9 cellular contexts compared by ENCODE assay signal in genomic region chr3:87298111-87298718, GRCh38. TPM values are rescaled to one million over a fixed set of nuclear protein-coding genes. Genes with fewer than 3 reads are reported as not detected.
DNase-seq lines count a peak whose midpoint lies in the region; ATAC-seq, FAIRE-seq and TF ChIP-seq lines count a peak whose summit lies in the region.
"Had no signal": no experiment of that assay in that cellular context is flagged by ENCODE, and none has a peak within 500 bp of the region (broad histone marks: within the 10 kb centered on the region; RNA-seq: fewer than 3 reads in every experiment).

No MANE protein-coding gene starts in this region.

- no peaks in the 10 kb centered on the region for H3K79me2 ChIP-seq in H1 (ENCODE audit: control insufficient read depth in 1 of 2, insufficient read depth in 2 of 2, low read length in 2 of 2)
- no peaks in the 10 kb centered on the region for H3K79me2 ChIP-seq in neural cell (replicated peaks; ENCODE audit: insufficient read depth, low read length)

- H3K4me1 ChIP-seq in Peyer's patch (no peaks in the 10 kb centered on the region), H1 (replicated peaks in 1 of 4; ENCODE audit: control insufficient read depth in 3 of 4, insufficient read depth in 4 of 4, low read length in 3 of 4) (no peaks in the 10 kb centered on the region)

- no peak overlapping the region for H2BK20ac ChIP-seq in H1 (ENCODE audit: low read length)

- H3K79me1 ChIP-seq in H1 (ENCODE audit: low read depth, low read length), result no peaks in the 10 kb centered on the region

- DNase-seq in NOMO-1 treated with DMSO at 0.1 percent for 48 hours (lab: John Stamatoyannopoulos, UW; ENCODE audit: unreplicated experiment) (peak; percentile 42), NOMO-1 treated with dmso at 0.1 percent for 144 hours (lab: John Stamatoyannopoulos, UW; ENCODE audit: unreplicated experiment) (no peak), GM20000 (ENCODE audit: low spot score) (peak; percentile 16), Peyer's patch (no peak), H1 (ENCODE audit: low read depth in 1 of 2, low spot score in 2 of 2) (no peak)
- DNase-seq in stimulated activated CD4-positive, alpha-beta T cell treated with anti-CD3 and anti-CD28 coated beads, Interleukin-1b, Interleukin-23, amount 100 ng/mL, for 48 hours, result no peak

- CTCF ChIA-PET in H1 (lab: Charles Lee; ENCODE audit: partially characterized antibody), result interaction anchor here (0.6 to 1.9 kb wide), 21 partner anchors 9 to 1452 kb away, joined by 3 to 12 read pairs (median 3); no protein-coding TSS in a partner anchor

- TF ChIP-seq EP300 in H1 (IDR thresholded peaks at IDR 0.05; ENCODE audit: borderline replicate concordance in 1 of 2, low read depth in 2 of 2, low read length in 2 of 2) (no peak), neural cell (conservative IDR thresholded peaks at IDR 0.05; ENCODE audit: poor library complexity, severe bottlenecking) (no peak)

- H4K91ac ChIP-seq in H1 (replicated peaks; ENCODE audit: insufficient read length, low read length), result no peak overlapping the region

- peak; percentile 80 for FAIRE-seq in H1 (lab: Jason Lieb, UNC)

- no peak overlapping the region for H2BK5ac ChIP-seq in H1 (ENCODE audit: low read depth, low read length)

- H2AFZ ChIP-seq in H1 (ENCODE audit: low read length) (no peak overlapping the region), neural cell (ENCODE audit: low read depth, low read length) (no peak overlapping the region)

- WGBS in H1 (ENCODE audit: extremely low coverage in 1 of 2, insufficient coverage in 1 of 2, insufficient read length in 1 of 2, insufficient replicate concordance in 2 of 2, low coverage in 1 of 2, low lambda C conversion rate in 2 of 2, missing lambda C conversion rate in 1 of 2), 2 experiments, result 53% methylated on average over 3 of the region's 3 CpGs; no CpG with 5 or more reads in 1 of the 2 experiments

- no peak overlapping the region for H4K5ac ChIP-seq in H1 (ENCODE audit: insufficient read length, low read depth, low read length)

- H3K18ac ChIP-seq in H1 (ENCODE audit: extremely low read depth, low read length), result no peak overlapping the region

- no peaks in the 10 kb centered on the region for H3K23me2 ChIP-seq in H1 (ENCODE audit: low read depth, low read length)

- no peak overlapping the region for H2BK12ac ChIP-seq in H1 (ENCODE audit: low read depth, low read length)

- H3K27ac ChIP-seq in Peyer's patch (no peak overlapping the region), H1 (ENCODE audit: low read depth, low read length) (no peak overlapping the region), neural cell (ENCODE audit: low read length) (no peak overlapping the region)

- H4K8ac ChIP-seq in H1 (ENCODE audit: extremely low read depth, insufficient read depth, low read length), result no peak overlapping the region

- H2AK5ac ChIP-seq in H1 (ENCODE audit: low read depth, low read length), result no peak overlapping the region

- H2BK120ac ChIP-seq in H1 (replicated peaks; ENCODE audit: low read depth, low read length), result no peak overlapping the region

- TF ChIP-seq RAD21 in H1 (IDR thresholded peaks at IDR 0.05 in 1 of 2, conservative IDR thresholded peaks at IDR 0.05 in 1 of 2; ENCODE audit: low read depth in 2 of 2, low read length in 2 of 2) (peak; percentile 75), neural cell (conservative IDR thresholded peaks at IDR 0.05) (peak; percentile 86)

- H3K23ac ChIP-seq in H1 (ENCODE audit: insufficient read length), result no peak overlapping the region

- POLR2A ChIA-PET in H1 (lab: Charles Lee; ENCODE audit: partially characterized antibody), result no interaction called here

- no peak overlapping the region for H2BK15ac ChIP-seq in H1 (ENCODE audit: low read length)

- H3K27me3 ChIP-seq in Peyer's patch (no peaks in the 10 kb centered on the region), H1 (replicated peaks in 1 of 4; ENCODE audit: control insufficient read depth in 3 of 4, extremely low read depth in 1 of 4, insufficient read depth in 3 of 4, low read length in 3 of 4) (no peaks in the 10 kb centered on the region), neural cell (ENCODE audit: insufficient read depth, low read depth, low read length) (no peaks in the 10 kb centered on the region)

- no peak overlapping the region for H3K4ac ChIP-seq in H1 (replicated peaks; ENCODE audit: insufficient read length, low read depth, low read length)

- peak; percentile 24 for TF ChIP-seq CTCF in GM20000 (IDR thresholded peaks at IDR 0.05; ENCODE audit: extremely low read depth, missing control alignments)
- TF ChIP-seq CTCF in Peyer's patch (IDR thresholded peaks at IDR 0.05), result peak; percentile 8 to 79 (median 69)
- peak in 2 of 3 experiments; percentile 34 to 52; a peak in 2 of 4 replicates for TF ChIP-seq CTCF in H1 (IDR thresholded peaks at IDR 0.05; ENCODE audit: control extremely low read depth in 1 of 3, insufficient read depth in 1 of 3, low read depth in 1 of 3, low read length in 3 of 3)
- peak; percentile 81 for TF ChIP-seq CTCF in neural cell (IDR thresholded peaks at IDR 0.05; ENCODE audit: poor library complexity, severe bottlenecking)

- H3K9me2 ChIP-seq in neural cell (ENCODE audit: insufficient read depth, low read length), result no peaks in the 10 kb centered on the region

- ATAC-seq in HG03575 (IDR thresholded peaks at IDR 0.05; ENCODE audit: extremely low read depth, insufficient number of reproducible peaks, low FRiP score, unreplicated experiment), result peak; percentile 63

- H3K36me3 ChIP-seq in Peyer's patch, result no peaks in the 10 kb centered on the region
- no peaks in the 10 kb centered on the region for H3K36me3 ChIP-seq in H1 (ENCODE audit: control insufficient read depth in 2 of 4, insufficient read depth in 4 of 4, low read length in 3 of 4)
- H3K36me3 ChIP-seq in neural cell (ENCODE audit: insufficient read depth, low read length), result no peaks in the 10 kb centered on the region

- H3K4me2 ChIP-seq in H1 (ENCODE audit: insufficient read depth in 1 of 2, low read depth in 2 of 2, low read length in 2 of 2) (no peak overlapping the region), neural cell (ENCODE audit: low read length) (no peak overlapping the region)

- H3K4me3 ChIP-seq in Peyer's patch (no peak overlapping the region), H1 (ENCODE audit: extremely low read depth in 1 of 4, insufficient read depth in 2 of 4, low read depth in 3 of 4, low read length in 4 of 4) (no peak overlapping the region), neural cell (ENCODE audit: low read length) (no peak overlapping the region)

- no peaks in the 10 kb centered on the region for H4K20me1 ChIP-seq in H1 (replicated peaks in 1 of 2; ENCODE audit: control insufficient read depth in 1 of 2, insufficient read depth in 2 of 2, low read length in 2 of 2)
- no peaks in the 10 kb centered on the region for H4K20me1 ChIP-seq in neural cell (ENCODE audit: insufficient read depth)

- TF ChIP-seq POLR2A in Peyer's patch (IDR thresholded peaks at IDR 0.05), result no peak
- no peak for TF ChIP-seq POLR2A in H1 (IDR thresholded peaks at IDR 0.05; ENCODE audit: control extremely low read depth in 1 of 2, low read depth in 2 of 2, low read length in 2 of 2)

- H3F3A ChIP-seq in neural cell (ENCODE audit: insufficient read depth, low read length, poor library complexity, severe bottlenecking), result no peaks in the 10 kb centered on the region

- H3K9ac ChIP-seq in H1 (replicated peaks in 1 of 4; ENCODE audit: extremely low read depth in 1 of 4, low read depth in 3 of 4, low read length in 3 of 4) (no peak overlapping the region), neural cell (ENCODE audit: low read length) (no peak overlapping the region)

- no peak overlapping the region for H3K14ac ChIP-seq in H1 (ENCODE audit: insufficient read length)

- H3K9me3 ChIP-seq in Peyer's patch (no peaks in the 10 kb centered on the region), H1 (ENCODE audit: insufficient read depth in 2 of 2, low read depth in 1 of 2, low read length in 1 of 2) (no peaks in the 10 kb centered on the region), neural cell (ENCODE audit: low read length) (no peaks in the 10 kb centered on the region)

- H3K56ac ChIP-seq in H1 (replicated peaks; ENCODE audit: insufficient read length, low read depth, low read length), result no peak overlapping the region

TF ChIP-seq in H1, 55 proteins besides CTCF, POLR2A, EP300 and RAD21 (continues in another document):
- TF ChIP-seq GABPA (IDR thresholded peaks at IDR 0.05; ENCODE audit: borderline replicate concordance, insufficient read depth, low read length) (no peak), BACH1 (IDR thresholded peaks at IDR 0.05; ENCODE audit: low read length) (no peak), SUZ12 (IDR thresholded peaks at IDR 0.05; ENCODE audit: low read length) (no peak), PHF8 (conservative IDR thresholded peaks at IDR 0.05; ENCODE audit: low read depth, low read length) (no peak), RNF2 (IDR thresholded peaks at IDR 0.05; ENCODE audit: borderline replicate concordance, low read depth, low read length, missing control alignments, poor library complexity, severe bottlenecking) (no peak), MAFK (IDR thresholded peaks at IDR 0.05; ENCODE audit: low read depth, low read length) (no peak), POLR2AphosphoS5 (IDR thresholded peaks at IDR 0.05; ENCODE audit: low read depth, low read length) (no peak), NANOG (IDR thresholded peaks at IDR 0.05; ENCODE audit: insufficient read depth, low read depth, low read length, poor library complexity, severe bottlenecking) (no peak)

TF ChIP-seq in neural cell, 6 proteins besides CTCF, POLR2A, EP300 and RAD21:
- TF ChIP-seq EZH2 (IDR thresholded peaks at IDR 0.05; ENCODE audit: borderline replicate concordance, insufficient read depth, low read length, poor library complexity, severe bottlenecking), result no peak
- TF ChIP-seq SMC3 (conservative IDR thresholded peaks at IDR 0.05; ENCODE audit: poor library complexity), result peak; percentile 90
- TF ChIP-seq POLR2AphosphoS5 (IDR thresholded peaks at IDR 0.05), result no peak
- no peak for TF ChIP-seq MXI1 (conservative IDR thresholded peaks at IDR 0.05; ENCODE audit: poor library complexity, severe bottlenecking)
TF ChIP-seq in neural cell: peak in this region for 1.

RNA-seq across cellular contexts. Expression of gene POU1F1, which starts 21.8 kb away (rescaled TPM):
- not detected for total RNA-seq in Peyer's patch
- total RNA-seq in H1 (2021; fragmentation: NEBNext Ultra II Directional; extraction: Animal tissue kit (Norgen Biotek cat#: 25700)), result not detected in 2 replicates
- not detected in 2 replicates for polyA plus RNA-seq in H1 (2011; rRNA removed)
- polyA plus RNA-seq in H1 (2011; cell fraction: cytosol; rRNA removed), result not detected
- not detected for polyA plus RNA-seq in H1 (2011; cell fraction: nucleus; rRNA removed)
- polyA plus RNA-seq in H1 (2012, experiment 1 of 2), result not detected in 4 replicates
- polyA plus RNA-seq in H1 (2012, experiment 2 of 2), result not detected
- polyA plus RNA-seq in H1 (2013, experiment 1 of 2), result not detected
- not detected for polyA plus RNA-seq in H1 (2013, experiment 2 of 2)
- not detected in 2 replicates for polyA minus RNA-seq in H1 (2011; rRNA and poly(A)+ RNA removed)
- polyA minus RNA-seq in H1 (2011; cell fraction: cytosol; rRNA and poly(A)+ RNA removed), result not detected
- not detected for polyA minus RNA-seq in H1 (2011; cell fraction: nucleus; rRNA and poly(A)+ RNA removed)
- not detected in 2 replicates for polyA plus RNA-seq in neural cell
- not detected in 2 replicates for polyA minus RNA-seq in neural cell
- polyA plus RNA-seq: esophagus had no signal

Comparison
In these comparisons a context has a peak if more than half of its experiments do, and no peak if none do; other contexts are left out.
1. DNase-seq: peak in NOMO-1 treated with DMSO at 0.1 percent for 48 hours (single experiment) and GM20000 (single experiment); none in NOMO-1 treated with dmso at 0.1 percent for 144 hours (single experiment), Peyer's patch (0 of 3), H1 (0 of 2) and stimulated activated CD4-positive, alpha-beta T cell treated with anti-CD3 and anti-CD28 coated beads, Interleukin-1b, Interleukin-23, amount 100 ng/mL, for 48 hours (single experiment).
2. CTCF ChIP-seq: peak in every context shown above with its lines; median percentile 81 in neural cell; 69 in Peyer's patch; 43 in H1; 24 in GM20000.